ENCODE assay signal across 30 cellular contexts in the genomic region with DNA sequence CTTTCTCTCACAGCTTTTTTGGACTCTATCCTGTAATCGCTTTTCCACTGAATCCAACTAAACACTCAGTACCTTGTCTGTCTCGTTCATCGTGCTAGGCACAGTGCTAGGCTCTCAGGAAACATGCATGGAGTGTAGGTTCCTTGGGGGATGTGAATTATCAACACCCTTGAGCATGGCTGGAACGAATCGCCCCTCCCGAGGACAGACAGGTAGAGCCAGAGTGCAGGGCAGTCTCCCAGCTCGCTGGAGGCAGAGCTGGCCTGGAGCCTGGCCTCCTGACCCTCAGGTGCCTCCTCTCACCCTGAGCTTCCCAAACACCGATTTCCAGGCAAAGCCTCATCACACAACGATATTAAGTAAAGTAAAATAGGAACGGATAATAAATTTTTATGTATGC.
"Had no signal": no experiment of that assay in that cellular context is flagged by ENCODE, and none has a peak within 500 bp of the region (broad histone marks: within the 10 kb centered on the region; RNA-seq: fewer than 3 reads in every experiment).

No MANE protein-coding gene starts in this region.

- ATAC-seq: activated CD4-positive, alpha-beta T cell treated with anti-CD3 and anti-CD28 coated beads for 36 hours; activated CD8-positive, alpha-beta T cell treated with anti-CD3 and anti-CD28 coated beads, Interleukin-2, amount 10 ng/mL, durations not matched to agents 7 days and 5 days; activated T-cell treated with anti-CD3 and anti-CD28 coated beads, Interleukin-2, amount 50 U/mL, for 4 hours; activated T-helper 17 cell treated with anti-CD3 and anti-CD28 coated beads, Interleukin-2, amount 50 U/mL, for 72 hours; esophagus mucosa; T-helper 17 cell had no signal

- H3K4me1 Mint-ChIP-seq: activated CD4-positive, alpha-beta T cell treated with anti-CD3 and anti-CD28 coated beads for 36 hours; activated T-helper 17 cell treated with anti-CD3 and anti-CD28 coated beads, Interleukin-2, amount 50 U/mL, for 72 hours; endodermal cell had no signal

- H3K4me3 Mint-ChIP-seq: activated CD4-positive, alpha-beta memory T cell treated with anti-CD3 and anti-CD28 coated beads for 36 hours; activated CD4-positive, alpha-beta T cell treated with anti-CD3 and anti-CD28 coated beads for 36 hours; activated CD4-positive, alpha-beta T cell treated with anti-CD3 and anti-CD28 coated beads, Interleukin-2, amount 10 ng/mL, durations not matched to agents 24 days and 14 days; activated CD8-positive, alpha-beta T cell treated with anti-CD3 and anti-CD28 coated beads, Interleukin-2, amount 10 ng/mL, durations not matched to agents 7 days and 5 days; activated naive CD8-positive, alpha-beta T cell; activated T-cell treated with anti-CD3 and anti-CD28 coated beads, Interleukin-2, amount 50 U/mL, for 4 hours; activated T-helper 17 cell treated with anti-CD3 and anti-CD28 coated beads, Interleukin-2, amount 50 U/mL, for 72 hours; central memory CD8-positive, alpha-beta T cell; dendritic cell treated with granulocyte-macrophage colony-stimulating factor and Interleukin-4, amounts not matched to agents 40 ng/mL and 50 ng/mL, for 4 days; endodermal cell; T-helper 17 cell; T-helper 2 cell treated with Interferon-gamma antibody and Interleukin-4, amounts not matched to agents 5 μg/mL and 100 μg/mL, for 36 hours had no signal

- H3K27me3 Mint-ChIP-seq: activated CD4-positive, alpha-beta memory T cell treated with anti-CD3 and anti-CD28 coated beads for 36 hours; activated CD4-positive, alpha-beta T cell treated with anti-CD3 and anti-CD28 coated beads for 36 hours; activated CD4-positive, alpha-beta T cell treated with anti-CD3 and anti-CD28 coated beads, Interleukin-2, amount 10 ng/mL, durations not matched to agents 24 days and 14 days; activated naive CD8-positive, alpha-beta T cell; activated T-helper 17 cell treated with anti-CD3 and anti-CD28 coated beads, Interleukin-2, amount 50 U/mL, for 72 hours; dendritic cell treated with granulocyte-macrophage colony-stimulating factor and Interleukin-4, amounts not matched to agents 40 ng/mL and 50 ng/mL, for 4 days had no signal

- H3K36me3 Mint-ChIP-seq: activated CD4-positive, alpha-beta memory T cell treated with anti-CD3 and anti-CD28 coated beads for 36 hours had no signal

- H3K9me3 Mint-ChIP-seq: activated T-helper 17 cell treated with anti-CD3 and anti-CD28 coated beads, Interleukin-2, amount 50 U/mL, for 72 hours; central memory CD8-positive, alpha-beta T cell had no signal

- H3K36me3 ChIP-seq: brain microvascular endothelial cell had no signal

- DNase-seq: activated CD4-positive, alpha-beta memory T cell treated with anti-CD3 and anti-CD28 coated beads for 36 hours; activated CD4-positive, alpha-beta T cell treated with anti-CD3 and anti-CD28 coated beads for 36 hours; activated CD4-positive, alpha-beta T cell treated with anti-CD3 and anti-CD28 coated beads, Interleukin-2, amount 10 ng/mL, durations not matched to agents 24 days and 14 days; activated CD4-positive, CD25-positive, alpha-beta regulatory T cell; activated CD4-positive, CD25-positive, alpha-beta regulatory T cell treated with anti-CD3 and anti-CD28 coated beads, Interleukin-2, amount 50 U/mL, for 72 hours; activated CD8-positive, alpha-beta T cell treated with anti-CD3 and anti-CD28 coated beads, Interleukin-2, amount 10 ng/mL, durations not matched to agents 7 days and 5 days; activated effector memory CD4-positive, alpha-beta T cell treated with Interleukin-2 at 50 U/mL for 16 hours; activated gamma-delta T cell treated with Interleukin-2 at 50 U/mL for 16 hours; activated naive CD4-positive, alpha-beta T cell treated with anti-CD3 and anti-CD28 coated beads, Interleukin-2, amount 50 U/mL, for 16 hours; activated naive CD4-positive, alpha-beta T cell treated with Interleukin-2 at 50 U/mL for 16 hours; activated T-cell treated with anti-CD3 and anti-CD28 coated beads, Interleukin-2, amount 50 U/mL, for 4 hours; amniotic stem cell; anterior cingulate cortex; brain microvascular endothelial cell; dorsolateral prefrontal cortex; effector memory CD4-positive, alpha-beta T cell; endodermal cell; foreskin fibroblast; head of caudate nucleus; T-helper 1 cell; T-helper 17 cell; T1000; WERI-Rb-1 had no signal

- H3K27ac Mint-ChIP-seq: activated CD4-positive, alpha-beta memory T cell treated with anti-CD3 and anti-CD28 coated beads for 36 hours; activated CD4-positive, alpha-beta T cell treated with anti-CD3 and anti-CD28 coated beads for 36 hours; activated CD4-positive, alpha-beta T cell treated with anti-CD3 and anti-CD28 coated beads, Interleukin-2, amount 10 ng/mL, durations not matched to agents 24 days and 14 days; activated CD8-positive, alpha-beta T cell treated with anti-CD3 and anti-CD28 coated beads, Interleukin-2, amount 10 ng/mL, durations not matched to agents 7 days and 5 days; activated naive CD8-positive, alpha-beta T cell; activated T-helper 17 cell treated with anti-CD3 and anti-CD28 coated beads, Interleukin-2, amount 50 U/mL, for 72 hours; dendritic cell treated with granulocyte-macrophage colony-stimulating factor and Interleukin-4, amounts not matched to agents 40 ng/mL and 50 ng/mL, for 4 days; endodermal cell; T-helper 17 cell; T-helper 2 cell treated with Interferon-gamma antibody and Interleukin-4, amounts not matched to agents 5 μg/mL and 100 μg/mL, for 36 hours had no signal

- H3K27me3 ChIP-seq: brain microvascular endothelial cell, dorsolateral prefrontal cortex had no signal

- H3K4me3 ChIP-seq: coronary artery, dorsolateral prefrontal cortex had no signal

- H3K27ac ChIP-seq: brain microvascular endothelial cell, coronary artery, dorsolateral prefrontal cortex, WERI-Rb-1 had no signal
